Comparison of ENCODE assay signal across 16 cellular contexts in the genomic region with DNA sequence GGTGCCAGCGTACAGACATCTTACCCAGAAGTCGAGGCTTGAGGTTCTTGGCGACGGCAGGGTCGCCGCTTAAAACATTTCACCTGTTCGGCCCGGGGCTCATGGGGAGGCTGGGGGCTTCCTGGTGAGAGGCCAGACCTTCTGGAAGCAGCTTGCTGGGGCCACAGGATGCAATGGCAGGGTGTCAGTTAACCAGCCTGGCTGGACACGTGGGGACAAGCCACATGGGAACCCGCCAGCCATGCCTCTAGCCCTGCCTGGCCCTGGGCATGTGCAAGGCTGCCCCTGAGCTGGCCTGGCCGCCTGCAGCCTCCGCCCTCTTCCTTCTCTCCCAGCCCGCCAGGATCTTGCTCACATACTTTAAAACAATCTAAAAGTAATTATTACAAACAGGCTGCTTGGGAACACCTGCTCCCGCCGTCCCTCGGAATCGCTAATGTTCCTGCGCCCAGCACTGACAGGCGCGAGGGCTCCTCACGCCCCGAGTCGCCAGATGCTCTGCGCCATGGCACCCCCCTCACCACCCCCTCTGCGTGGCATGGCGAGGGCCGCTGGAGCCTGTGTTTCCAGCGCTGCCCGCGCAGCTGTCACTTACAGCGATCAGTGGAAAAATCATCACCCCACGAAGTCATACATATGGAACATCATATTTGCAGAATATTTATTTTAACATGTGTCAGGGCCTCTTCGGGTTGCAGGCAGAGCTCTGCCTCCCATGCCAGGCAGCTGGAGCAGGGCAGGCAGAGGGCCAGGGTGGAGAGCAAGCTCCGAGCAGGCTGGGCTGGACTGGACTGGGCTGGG.
A peak's percentile ranks its signal among the peaks of the same experiment; 100 is the strongest.
DNase-seq lines count a peak whose midpoint lies in the region; ATAC-seq and TF ChIP-seq lines count a peak whose summit lies in the region.
"Had no signal": no experiment of that assay in that cellular context is flagged by ENCODE, and none has a peak within 500 bp of the region (broad histone marks: within the 10 kb centered on the region; RNA-seq: fewer than 3 reads in every experiment).

No MANE protein-coding gene starts in this region.

- H3K27me3 ChIP-seq in colonic mucosa (no peaks in the 10 kb centered on the region), neural cell (ENCODE audit: insufficient read depth, low read depth, low read length) (no peaks in the 10 kb centered on the region)
- H3K27me3 ChIP-seq: Peyer's patch, vagina had no signal

- no peak overlapping the region for H2AFZ ChIP-seq in neural cell (ENCODE audit: low read depth, low read length)

- DNase-seq in NCI-H345 (lab: John Stamatoyannopoulos, UW) (peak; percentile 21), NCI-H345 treated with DMSO at 0.1 percent for 48 hours (lab: John Stamatoyannopoulos, UW; ENCODE audit: unreplicated experiment) (no peak), DMS 273 treated with DMSO at 0.1 percent for 48 hours (lab: John Stamatoyannopoulos, UW) (peak; percentile 76), colonic mucosa (peak; percentile 22)
- no peak for DNase-seq in activated CD4-positive, CD25-positive, alpha-beta regulatory T cell (lab: John Stamatoyannopoulos, UW)
- DNase-seq: amniotic stem cell; KG1; NCI-H2029 treated with DMSO at 0.1 percent for 48 hours; stimulated activated CD4-positive, alpha-beta T cell treated with anti-CD3 and anti-CD28 coated beads, Interleukin-2, amount 100 ng/mL, for 24 hours; T-helper 2 cell had no signal

- H3K9me2 ChIP-seq in neural cell (ENCODE audit: insufficient read depth, low read length): no peaks in the 10 kb centered on the region

- no peaks in the 10 kb centered on the region for H4K20me1 ChIP-seq in neural cell (ENCODE audit: insufficient read depth)

- intact Hi-C loops in colonic mucosa (cut with DNase I): loop anchor here (5.0 to 10.0 kb wide), 3 partner anchors 130 to 293 kb away; no protein-coding TSS in a partner anchor

- ATAC-seq in GM18907 (IDR thresholded peaks at IDR 0.05; ENCODE audit: unreplicated experiment) (no peak), HG02970 (IDR thresholded peaks at IDR 0.05; ENCODE audit: low FRiP score, unreplicated experiment) (no peak)
- ATAC-seq: GM12878 had no signal

- no peaks in the 10 kb centered on the region for H3K9me3 ChIP-seq in colonic mucosa
- no peaks in the 10 kb centered on the region for H3K9me3 ChIP-seq in neural cell (ENCODE audit: low read length)
- H3K9me3 ChIP-seq: Peyer's patch, vagina had no signal

- H3F3A ChIP-seq in neural cell (ENCODE audit: insufficient read depth, low read length, poor library complexity, severe bottlenecking): no peaks in the 10 kb centered on the region

- no peak overlapping the region for H3K4me3 ChIP-seq in colonic mucosa
- no peak overlapping the region for H3K4me3 ChIP-seq in neural cell (ENCODE audit: low read length)
- H3K4me3 ChIP-seq: GM12878, Peyer's patch, vagina had no signal

- peak; percentile 56 for TF ChIP-seq EP300 in neural cell (conservative IDR thresholded peaks at IDR 0.05; ENCODE audit: poor library complexity, severe bottlenecking)

- TF ChIP-seq CTCF in colonic mucosa (IDR thresholded peaks at IDR 0.05) (no peak), neural cell (IDR thresholded peaks at IDR 0.05; ENCODE audit: poor library complexity, severe bottlenecking) (no peak)

- peak overlapping the region in 1 of 2 donors; percentile 19 for H3K9ac ChIP-seq in colonic mucosa (ENCODE audit: low read depth in 2 of 2, low read length in 2 of 2)
- peak overlapping the region; percentile 71 for H3K9ac ChIP-seq in neural cell (ENCODE audit: low read length)

- H3K27ac ChIP-seq in colonic mucosa (no peak overlapping the region), neural cell (ENCODE audit: low read length) (peak overlapping the region; percentile 95)
- H3K27ac ChIP-seq: vagina had no signal

- no peak overlapping the region for H3K4me2 ChIP-seq in neural cell (ENCODE audit: low read length)

- TF ChIP-seq RAD21 in neural cell (conservative IDR thresholded peaks at IDR 0.05): no peak

- no peaks in the 10 kb centered on the region for H3K36me3 ChIP-seq in colonic mucosa
- H3K36me3 ChIP-seq in neural cell (ENCODE audit: insufficient read depth, low read length): no peaks in the 10 kb centered on the region
- H3K36me3 ChIP-seq: Peyer's patch, vagina had no signal

- H3K4me1 ChIP-seq in colonic mucosa: peaks cover 16% of the 10 kb centered on the region

- no peaks in the 10 kb centered on the region for H3K79me2 ChIP-seq in neural cell (replicated peaks; ENCODE audit: insufficient read depth, low read length)

TF ChIP-seq in neural cell, 6 proteins besides CTCF, POLR2A, EP300 and RAD21:
- TF ChIP-seq POLR2AphosphoS5 (IDR thresholded peaks at IDR 0.05) (peak; percentile 47), REST (IDR thresholded peaks at IDR 0.05; ENCODE audit: borderline replicate concordance) (peak; percentile 35), TAF1 (IDR thresholded peaks at IDR 0.05; ENCODE audit: low read depth) (peak; percentile 29), MXI1 (conservative IDR thresholded peaks at IDR 0.05; ENCODE audit: poor library complexity, severe bottlenecking) (no peak), SMC3 (conservative IDR thresholded peaks at IDR 0.05; ENCODE audit: poor library complexity) (no peak), EZH2 (IDR thresholded peaks at IDR 0.05; ENCODE audit: borderline replicate concordance, insufficient read depth, low read length, poor library complexity, severe bottlenecking) (no peak)

Comparison
In these comparisons a context has a peak if more than half of its experiments do, and no peak if none do; other contexts are left out.
1. DNase-seq: peak in NCI-H345 (single experiment), DMS 273 treated with DMSO at 0.1 percent for 48 hours (single experiment) and colonic mucosa (single experiment); none in NCI-H345 treated with DMSO at 0.1 percent for 48 hours (single experiment) and activated CD4-positive, CD25-positive, alpha-beta regulatory T cell (0 of 4).